In genomic region chr2:50995610-50996009, GRCh38 we compare ENCODE assay signal across 1 cellular context.
TF ChIP-seq lines count a peak whose summit lies in the region.

No MANE protein-coding gene starts in this region.

TF ChIP-seq in SK-N-SH, 30 proteins besides CTCF, POLR2A, EP300 and RAD21 (continued from another document):
- TF ChIP-seq GABPA (IDR thresholded peaks at IDR 0.05; ENCODE audit: low read depth): no peak
- TF ChIP-seq IRF3 (IDR thresholded peaks at IDR 0.05; ENCODE audit: low read depth, low read length): no peak
- TF ChIP-seq POLR2AphosphoS5 (IDR thresholded peaks at IDR 0.05; ENCODE audit: low read depth, low read length): no peak
- TF ChIP-seq USF1 (IDR thresholded peaks at IDR 0.05; ENCODE audit: borderline replicate concordance, low read depth): no peak
- TF ChIP-seq USF2 (IDR thresholded peaks at IDR 0.05; ENCODE audit: borderline replicate concordance, low read depth, low read length): no peak
- no peak for TF ChIP-seq TAF1 (IDR thresholded peaks at IDR 0.05; ENCODE audit: borderline replicate concordance, low read depth, low read length)
- TF ChIP-seq JUND (IDR thresholded peaks at IDR 0.05): no peak
- TF ChIP-seq RFX5 (IDR thresholded peaks at IDR 0.05; ENCODE audit: low read length): no peak
- TF ChIP-seq YY1 (IDR thresholded peaks at IDR 0.05; ENCODE audit: low read depth): no peak
- TF ChIP-seq ZBTB33 (IDR thresholded peaks at IDR 0.05; ENCODE audit: borderline replicate concordance, low read depth): no peak
TF ChIP-seq in SK-N-SH: peak in this region for 0.
